Comparison of ENCODE assay signal across 8 cellular contexts in genomic region chr5:14208071-14209021, GRCh38.
A peak's percentile ranks its signal among the peaks of the same experiment; 100 is the strongest.
DNase-seq lines count a peak whose midpoint lies in the region; ATAC-seq, FAIRE-seq and TF ChIP-seq lines count a peak whose summit lies in the region.

No MANE protein-coding gene starts in this region.

- H3K9me3 ChIP-seq in esophagus muscularis mucosa, result no peaks in the 10 kb centered on the region

- H3K36me3 ChIP-seq in esophagus muscularis mucosa, result no peaks in the 10 kb centered on the region

- intact Hi-C loops in esophagus muscularis mucosa (cut with DNase I), result no loop called here

- H3K27ac ChIP-seq in esophagus muscularis mucosa (replicated peaks in 1 of 4), result peak overlapping the region; percentile 66 to 74 (median 72)

- no peaks in the 10 kb centered on the region for H3K27me3 ChIP-seq in esophagus muscularis mucosa

- FAIRE-seq in GM12892 (lab: Jason Lieb, UNC), result peak; percentile 78

- peaks cover 48 to 95% (median 93%) of the 10 kb centered on the region in 4 donors for H3K4me1 ChIP-seq in esophagus muscularis mucosa

- WGBS in esophagus muscularis mucosa, result 41% methylated on average over 8 of the region's 8 CpGs

- TF ChIP-seq CTCF in esophagus muscularis mucosa (IDR thresholded peaks at IDR 0.05), result no peak

- peak; percentile 40 for ATAC-seq in GM21825 (IDR thresholded peaks at IDR 0.05; ENCODE audit: unreplicated experiment)
- ATAC-seq in stimulated activated naive CD8-positive, alpha-beta T cell treated with anti-CD3 and anti-CD28 coated beads, Interleukin-15, Interleukin-2, amounts not matched to agents 100 U/mL and 50 U/mL, for 24 hours, result peak; percentile 53

- DNase-seq in GM12892 (ENCODE audit: insufficient read length) (no peak), MV-4-11 (lab: John Stamatoyannopoulos, UW) (peak; percentile 54), esophagus muscularis mucosa (ENCODE audit: extremely low spot score) (no peak), mesenteric fat pad (ENCODE audit: low spot score) (no peak), NK-92 (lab: John Stamatoyannopoulos, UW; ENCODE audit: unreplicated experiment) (no peak)
- no peak for DNase-seq in stimulated activated naive CD8-positive, alpha-beta T cell treated with anti-CD3 and anti-CD28 coated beads, Interleukin-15, Interleukin-2, amounts not matched to agents 100 U/mL and 50 U/mL, for 24 hours
- DNase-seq in effector CD8-positive, alpha-beta T cell (lab: John Stamatoyannopoulos, UW), result no peak

- TF ChIP-seq POLR2A in GM12892 (IDR thresholded peaks at IDR 0.05; ENCODE audit: low read depth, low read length) (peak; percentile 68), esophagus muscularis mucosa (IDR thresholded peaks at IDR 0.05; ENCODE audit: low read depth) (no peak)

- H3K4me3 ChIP-seq in esophagus muscularis mucosa, result peak overlapping the region in 1 of 4 donors; percentile 5

- TF ChIP-seq EP300 in esophagus muscularis mucosa (IDR thresholded peaks at IDR 0.05), result no peak
